18 cellular contexts compared by ENCODE assay signal in genomic region chr3:123337226-123337625, GRCh38.
DNase-seq lines count a peak whose midpoint lies in the region; ATAC-seq and TF ChIP-seq lines count a peak whose summit lies in the region.
"Had no signal": no experiment of that assay in that cellular context is flagged by ENCODE, and none has a peak within 500 bp of the region (broad histone marks: within the 10 kb centered on the region; RNA-seq: fewer than 3 reads in every experiment).

No MANE protein-coding gene starts in this region.

- H3K27me3 ChIP-seq in BLaER1 (no peaks in the 10 kb centered on the region), muscle layer of colon (ENCODE audit: control insufficient read depth in 1 of 2, insufficient read depth in 2 of 2, low read length in 2 of 2) (no peaks in the 10 kb centered on the region), PC-3 (ENCODE audit: low read length) (no peaks in the 10 kb centered on the region; the same call in 1 of the 2 replicates), A673 (replicated peaks; ENCODE audit: insufficient read depth, low read depth, low read length, poor library complexity) (no peaks in the 10 kb centered on the region)
- H3K27me3 ChIP-seq: BE2C had no signal

- POLR2A ChIA-PET in HEK293 (lab: Yijun Ruan, JAX) = no interaction called here
- POLR2A ChIA-PET in PC-3 (lab: Charles Lee; ENCODE audit: unreplicated experiment) = no interaction called here
- POLR2A ChIA-PET in A673 (lab: Charles Lee; ENCODE audit: low non-redundant PET) = no interaction called here

- H3K79me2 ChIP-seq in PC-3 (ENCODE audit: low read length) = no peaks in the 10 kb centered on the region

- no peak overlapping the region for H3K27ac ChIP-seq in BLaER1
- no peak overlapping the region for H3K27ac ChIP-seq in HEK293 (ENCODE audit: extremely low read depth, low read depth, low read length)
- peak overlapping the region in 1 of 2 donors; percentile 94 for H3K27ac ChIP-seq in coronary artery
- H3K27ac ChIP-seq in muscle layer of colon (ENCODE audit: low read depth, low read length) = peak overlapping the region; percentile 15
- H3K27ac ChIP-seq in PC-3 (ENCODE audit: low read length) = no peak overlapping the region
- no peak overlapping the region for H3K27ac ChIP-seq in A673 (ENCODE audit: low read depth, low read length, poor library complexity, severe bottlenecking)
- H3K27ac ChIP-seq: A549, SK-N-MC had no signal

- H2AFZ ChIP-seq in PC-3 (ENCODE audit: low read length) = no peak overlapping the region

- H3K4me2 ChIP-seq in BLaER1 (peak overlapping the region; percentile 80), PC-3 (ENCODE audit: low read length) (no peak overlapping the region)
- H3K4me2 ChIP-seq: A549 had no signal

- no peak overlapping the region for H3K9ac ChIP-seq in BLaER1
- H3K9ac ChIP-seq in muscle layer of colon (ENCODE audit: low read length) = no peak overlapping the region
- H3K9ac ChIP-seq in PC-3 (ENCODE audit: low read length) = no peak overlapping the region

- H3K9me3 ChIP-seq in BLaER1 = no peaks in the 10 kb centered on the region
- no peaks in the 10 kb centered on the region for H3K9me3 ChIP-seq in HEK293 (ENCODE audit: control insufficient read depth, insufficient read depth, low read depth, low read length)
- no peaks in the 10 kb centered on the region for H3K9me3 ChIP-seq in muscle layer of colon (ENCODE audit: low read length)
- H3K9me3 ChIP-seq in PC-3 (ENCODE audit: low read length) = no peaks in the 10 kb centered on the region
- H3K9me3 ChIP-seq in A673 (ENCODE audit: low read depth, low read length, poor library complexity, severe bottlenecking) = no peaks in the 10 kb centered on the region
- H3K9me3 ChIP-seq: A549, BE2C had no signal

- H3K4me3 ChIP-seq in BLaER1 = no peak overlapping the region
- H3K4me3 ChIP-seq in HEK293 (ENCODE audit: low read depth, low read length) = no peak overlapping the region
- H3K4me3 ChIP-seq in coronary artery = no peak overlapping the region
- no peak overlapping the region for H3K4me3 ChIP-seq in muscle layer of colon (ENCODE audit: low read depth in 1 of 2, low read length in 2 of 2)
- H3K4me3 ChIP-seq in PC-3 (ENCODE audit: low read length) = no peak overlapping the region
- H3K4me3 ChIP-seq in A673 (ENCODE audit: low read depth, low read length, poor library complexity, severe bottlenecking) = no peak overlapping the region
- H3K4me3 ChIP-seq: A549, SK-N-MC had no signal

- H3K4me1 ChIP-seq in BLaER1 (peaks cover 87% of the 10 kb centered on the region), HEK293 (ENCODE audit: control insufficient read depth, insufficient read depth, low read length) (no peaks in the 10 kb centered on the region; the same call in 1 of the 2 replicates), muscle layer of colon (ENCODE audit: insufficient read depth, low read length) (peaks cover 26% of the 10 kb centered on the region), PC-3 (ENCODE audit: insufficient read depth, low read length) (no peaks in the 10 kb centered on the region), A673 (ENCODE audit: insufficient read depth, low read length, poor library complexity, severe bottlenecking) (no peaks in the 10 kb centered on the region)
- H3K4me1 ChIP-seq: A549, BE2C had no signal

- DNase-seq in coronary artery (ENCODE audit: low spot score) (peak; percentile 59), PC-3 (no peak), A673 (ENCODE audit: low spot score) (no peak), NCI-H510A (lab: John Stamatoyannopoulos, UW) (no peak)
- DNase-seq: BE2C, Calu3, NCI-H1105, NCI-H1694, NCI-H2081, NCI-H526, SHP77 treated with DMSO at 0.1 percent for 48 hours had no signal

- ATAC-seq in PC-3 (no peak), HG02840 (IDR thresholded peaks at IDR 0.05; ENCODE audit: low FRiP score, unreplicated experiment) (no peak)
- ATAC-seq: A549, HCT116 had no signal

- no peaks in the 10 kb centered on the region for H4K20me1 ChIP-seq in BLaER1
- H4K20me1 ChIP-seq in PC-3 (ENCODE audit: low read length) = no peaks in the 10 kb centered on the region

- no TSS peak for BruUV-seq in PC-3 (replicated peaks; lab: Mats Ljungman, UMichigan)
- BruUV-seq in A673 (replicated peaks; lab: Mats Ljungman, UMichigan) = no TSS peak

- H3K36me3 ChIP-seq in BLaER1 = no peaks in the 10 kb centered on the region
- H3K36me3 ChIP-seq in HEK293 (ENCODE audit: control insufficient read depth in 2 of 2, insufficient read depth in 1 of 2, low read length in 2 of 2) = no peaks in the 10 kb centered on the region
- H3K36me3 ChIP-seq in muscle layer of colon (ENCODE audit: insufficient read depth, low read length) = no peaks in the 10 kb centered on the region
- H3K36me3 ChIP-seq in PC-3 (ENCODE audit: low read depth, low read length) = no peaks in the 10 kb centered on the region
- H3K36me3 ChIP-seq in A673 (ENCODE audit: insufficient read depth, low read length, poor library complexity, severe bottlenecking) = no peaks in the 10 kb centered on the region
- H3K36me3 ChIP-seq: BE2C had no signal

- CTCF ChIA-PET in HEK293 (lab: Yijun Ruan, JAX) = interaction anchor here (1.3 to 1.7 kb wide), 2 partner anchors 8 to 9 kb away, joined by 4 read pairs; no protein-coding TSS in a partner anchor
- CTCF ChIA-PET in PC-3 (lab: Charles Lee) = no interaction called here
- CTCF ChIA-PET in A673 (lab: Charles Lee) = no interaction called here

- intact Hi-C loops in PC-3 (cut with micrococcal nuclease) (no loop called here), A673 (cut with micrococcal nuclease; ENCODE audit: unreplicated experiment) (no loop called here)

- no peaks in the 10 kb centered on the region for H3F3A ChIP-seq in PC-3 (ENCODE audit: low read length, unreplicated experiment)

- no peaks in the 10 kb centered on the region for H3K9me2 ChIP-seq in PC-3 (replicated peaks; ENCODE audit: low read length)

- TF ChIP-seq CTCF in HEK293 (tag by site-specific recombination; IDR thresholded peaks at IDR 0.05) = no peak
- TF ChIP-seq CTCF in coronary artery (IDR thresholded peaks at IDR 0.05) = no peak
- TF ChIP-seq CTCF in PC-3 (conservative IDR thresholded peaks at IDR 0.05; ENCODE audit: low read depth, low read length) = no peak
- no peak for TF ChIP-seq CTCF in A673 (conservative IDR thresholded peaks at IDR 0.05; ENCODE audit: low read depth, low read length)

TF ChIP-seq in HEK293, 187 proteins besides CTCF, POLR2A, EP300 and RAD21:
- TF ChIP-seq ZNF311 (tag by site-specific recombination; IDR thresholded peaks at IDR 0.05; ENCODE audit: borderline replicate concordance) (no peak), SETDB1 (IDR thresholded peaks at IDR 0.05; ENCODE audit: insufficient read length, low read length) (peak; percentile 17)
TF ChIP-seq in HEK293: peak in this region for 1.
